18 cellular contexts compared by ENCODE assay signal in the genomic region with DNA sequence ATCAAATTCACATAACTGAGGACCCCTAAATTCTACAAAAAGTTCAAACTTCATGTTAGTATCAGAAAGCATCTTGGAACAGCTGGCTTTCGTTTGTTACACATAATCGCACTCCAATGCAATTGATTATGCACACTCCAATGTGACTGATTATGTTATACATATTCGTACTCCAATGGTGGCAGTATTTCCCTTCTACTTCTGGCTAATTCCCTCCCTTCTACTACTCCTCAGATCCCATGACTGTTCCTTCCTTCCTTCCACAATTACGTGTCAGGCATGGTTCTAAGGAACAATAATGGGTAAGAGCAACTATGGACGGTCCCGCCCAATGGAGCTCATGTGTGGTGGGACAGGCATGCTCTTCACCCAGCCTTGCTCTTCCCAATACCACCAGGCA.
DNase-seq lines count a peak whose midpoint lies in the region; ATAC-seq and TF ChIP-seq lines count a peak whose summit lies in the region.
"Had no signal": no experiment of that assay in that cellular context is flagged by ENCODE, and none has a peak within 500 bp of the region (broad histone marks: within the 10 kb centered on the region; RNA-seq: fewer than 3 reads in every experiment).

No MANE protein-coding gene starts in this region.

- H3K27ac Mint-ChIP-seq in T-helper 17 cell, result no peak overlapping the region

- peaks cover 3% of the 10 kb centered on the region for H3K36me3 Mint-ChIP-seq in T-helper 17 cell (ENCODE audit: low read depth)

- TF ChIP-seq CTCF in A673 (conservative IDR thresholded peaks at IDR 0.05; ENCODE audit: low read depth, low read length) (peak; percentile 27; the same call in 1 of the 2 replicates), HCT116 (IDR thresholded peaks at IDR 0.05 in 2 of 3, conservative IDR thresholded peaks at IDR 0.05 in 1 of 3; ENCODE audit: borderline replicate concordance in 1 of 3, insufficient read depth in 1 of 3, low read depth in 2 of 3, low read length in 2 of 3) (no peak), PC-3 (conservative IDR thresholded peaks at IDR 0.05; ENCODE audit: low read depth, low read length) (no peak), adrenal gland (IDR thresholded peaks at IDR 0.05) (no peak)

- WGBS in adrenal gland, 4 donors, result 86 to 91% (median 90%) methylated on average over 6 of the region's 6 CpGs

- peaks cover 2% of the 10 kb centered on the region for H3K4me1 Mint-ChIP-seq in T-helper 17 cell

- no peak for ATAC-seq in HCT116
- peak; percentile 22; the same call in 1 of the 2 replicates for ATAC-seq in PC-3
- ATAC-seq in GM21381 (IDR thresholded peaks at IDR 0.05; ENCODE audit: unreplicated experiment), result no peak
- ATAC-seq in T-helper 17 cell, result no peak

- no peak overlapping the region for H3K4me3 Mint-ChIP-seq in T-helper 17 cell
- H3K4me3 Mint-ChIP-seq: H9 had no signal

- no peak overlapping the region for H3K9ac ChIP-seq in HCT116 (ENCODE audit: low read length)
- no peak overlapping the region for H3K9ac ChIP-seq in PC-3 (ENCODE audit: low read length)

- H3K9me2 ChIP-seq in HCT116 (ENCODE audit: insufficient read depth), result no peaks in the 10 kb centered on the region
- no peaks in the 10 kb centered on the region for H3K9me2 ChIP-seq in PC-3 (replicated peaks; ENCODE audit: low read length)

- intact Hi-C loops in A673 (cut with micrococcal nuclease; ENCODE audit: unreplicated experiment), result no loop called here
- intact Hi-C loops in HCT116 (cut with micrococcal nuclease), result no loop called here
- intact Hi-C loops in PC-3 (cut with micrococcal nuclease), result no loop called here
- intact Hi-C loops in adrenal gland (cut with DNase I), result no loop called here

- DNase-seq in A673 (ENCODE audit: low spot score) (peak; percentile 21), HCT116 (ENCODE audit: low read depth, low spot score) (no peak), PC-3 (peak; percentile 19), globus pallidus (ENCODE audit: low spot score) (peak; percentile 56), T-helper 17 cell (no peak), adrenal gland (no peak)
- DNase-seq: ACHN, AML-193, Caco-2, DMS153, H9, KG1, NCI-H1417 treated with DMSO at 0.1 percent for 48 hours, NCI-H1930, NCI-H2227 treated with DMSO at 0.1 percent for 48 hours, NCI-H524 had no signal

- H3K4me3 ChIP-seq in A673 (ENCODE audit: low read depth, low read length, poor library complexity, severe bottlenecking) (no peak overlapping the region), HCT116 (replicated peaks in 1 of 2; ENCODE audit: low read depth in 1 of 2, low read length in 2 of 2) (no peak overlapping the region), PC-3 (ENCODE audit: low read length) (no peak overlapping the region), adrenal gland (no peak overlapping the region)
- H3K4me3 ChIP-seq: SK-N-MC had no signal

- H3K4me1 ChIP-seq in A673 (ENCODE audit: insufficient read depth, low read length, poor library complexity, severe bottlenecking) (no peaks in the 10 kb centered on the region), HCT116 (ENCODE audit: control insufficient read depth in 1 of 2, insufficient read depth in 2 of 2, low read length in 2 of 2) (peaks cover 0 to 4% of the 10 kb centered on the region in 2 experiments; a peak in 1 of 4 replicates), PC-3 (ENCODE audit: insufficient read depth, low read length) (no peaks in the 10 kb centered on the region), adrenal gland (replicated peaks in 1 of 2) (no peaks in the 10 kb centered on the region)
- H3K4me1 ChIP-seq: Caco-2 had no signal

- no peaks in the 10 kb centered on the region for H3K27me3 ChIP-seq in A673 (replicated peaks; ENCODE audit: insufficient read depth, low read depth, low read length, poor library complexity)
- no peaks in the 10 kb centered on the region for H3K27me3 ChIP-seq in HCT116 (ENCODE audit: insufficient read depth, low read length)
- H3K27me3 ChIP-seq in PC-3 (ENCODE audit: low read length), result no peaks in the 10 kb centered on the region
- H3K27me3 ChIP-seq in adrenal gland, result no peaks in the 10 kb centered on the region

- H3K9me3 ChIP-seq in A673 (ENCODE audit: low read depth, low read length, poor library complexity, severe bottlenecking) (peaks cover 11% of the 10 kb centered on the region), HCT116 (ENCODE audit: control insufficient read depth in 1 of 2, insufficient read depth in 1 of 2, low read depth in 1 of 2, low read length in 2 of 2) (0 out of 4 replicates have a peak, but pooled peaks cover 0 to 6% of the 10 kb centered on the region in 2 experiments), PC-3 (ENCODE audit: low read length) (peaks cover 12% of the 10 kb centered on the region; the same call in 1 of the 2 replicates), T-helper 17 cell (ENCODE audit: control insufficient read depth, low read length, poor library complexity, severe bottlenecking) (no peaks in the 10 kb centered on the region), adrenal gland (replicated peaks in 1 of 3) (no peaks in the 10 kb centered on the region)

- peak; percentile 3; the same call in 1 of the 2 replicates for TF ChIP-seq RAD21 in HCT116 (IDR thresholded peaks at IDR 0.05; ENCODE audit: low read depth)

- RAD21 ChIA-PET in HCT116 (lab: Charles Lee; ENCODE audit: low non-redundant PET in 1 of 2, low total read pairs in 2 of 2, uncharacterized antibody in 2 of 2, unreplicated experiment in 2 of 2), result no interaction called here

- H3K27ac ChIP-seq in A673 (ENCODE audit: low read depth, low read length, poor library complexity, severe bottlenecking) (no peak overlapping the region), HCT116 (ENCODE audit: low read depth, low read length) (no peak overlapping the region), PC-3 (ENCODE audit: low read length) (no peak overlapping the region), adrenal gland (no peak overlapping the region)
- H3K27ac ChIP-seq: SK-N-MC had no signal

- H3K36me3 ChIP-seq in A673 (ENCODE audit: insufficient read depth, low read length, poor library complexity, severe bottlenecking), result no peaks in the 10 kb centered on the region
- H3K36me3 ChIP-seq in HCT116 (ENCODE audit: control insufficient read depth in 1 of 2, insufficient read depth in 2 of 2, low read length in 2 of 2), result no peaks in the 10 kb centered on the region
- no peaks in the 10 kb centered on the region for H3K36me3 ChIP-seq in PC-3 (ENCODE audit: low read depth, low read length)
- H3K36me3 ChIP-seq in adrenal gland (replicated peaks in 1 of 2), result no peaks in the 10 kb centered on the region

- H4K20me1 ChIP-seq in HCT116 (ENCODE audit: insufficient read depth) (no peaks in the 10 kb centered on the region), PC-3 (ENCODE audit: low read length) (no peaks in the 10 kb centered on the region)

- no TSS peak for BruUV-seq in A673 (replicated peaks; lab: Mats Ljungman, UMichigan)
- BruUV-seq in HCT116 (replicated peaks; lab: Mats Ljungman, UMichigan), result no TSS peak
- no TSS peak for BruUV-seq in PC-3 (replicated peaks; lab: Mats Ljungman, UMichigan)

- POLR2A ChIA-PET in A673 (lab: Charles Lee; ENCODE audit: low non-redundant PET), result no interaction called here
- POLR2A ChIA-PET in HCT116 (lab: Charles Lee), result no interaction called here
- POLR2A ChIA-PET in PC-3 (lab: Charles Lee; ENCODE audit: unreplicated experiment), result no interaction called here

- no peak for TF ChIP-seq POLR2A in HCT116 (IDR thresholded peaks at IDR 0.05; ENCODE audit: borderline replicate concordance, extremely low read depth, insufficient read depth, insufficient read length)
- TF ChIP-seq POLR2A in adrenal gland (IDR thresholded peaks at IDR 0.05), result no peak

- H3F3A ChIP-seq in PC-3 (ENCODE audit: low read length, unreplicated experiment), result no peaks in the 10 kb centered on the region

- CTCF ChIA-PET in A673 (lab: Charles Lee) (no interaction called here), HCT116 (lab: Charles Lee) (no interaction called here), PC-3 (lab: Charles Lee) (no interaction called here)

- H3K79me2 ChIP-seq in HCT116 (ENCODE audit: insufficient read depth, low read length) (no peaks in the 10 kb centered on the region), PC-3 (ENCODE audit: low read length) (no peaks in the 10 kb centered on the region)

- H2AFZ ChIP-seq in HCT116 (ENCODE audit: low read depth, low read length, poor library complexity, severe bottlenecking) (no peak overlapping the region), PC-3 (ENCODE audit: low read length) (no peak overlapping the region)

- H3K4me2 ChIP-seq in HCT116 (ENCODE audit: low read length) (no peak overlapping the region), PC-3 (ENCODE audit: low read length) (no peak overlapping the region)

- H3K27me3 Mint-ChIP-seq in T-helper 17 cell, result peaks cover 22% of the 10 kb centered on the region

TF ChIP-seq in HCT116, 20 proteins besides CTCF, POLR2A, EP300 and RAD21 (continues in another document):
- no peak for TF ChIP-seq EGR1 (IDR thresholded peaks at IDR 0.05; ENCODE audit: low read depth)
- no peak for TF ChIP-seq ELF1 (IDR thresholded peaks at IDR 0.05; ENCODE audit: borderline replicate concordance, low read depth)
- TF ChIP-seq EZH2 (IDR thresholded peaks at IDR 0.05), result no peak
- no peak for TF ChIP-seq ZNF274 (IDR thresholded peaks at IDR 0.05; ENCODE audit: low read depth, low read length)
- TF ChIP-seq, protein P1, sequence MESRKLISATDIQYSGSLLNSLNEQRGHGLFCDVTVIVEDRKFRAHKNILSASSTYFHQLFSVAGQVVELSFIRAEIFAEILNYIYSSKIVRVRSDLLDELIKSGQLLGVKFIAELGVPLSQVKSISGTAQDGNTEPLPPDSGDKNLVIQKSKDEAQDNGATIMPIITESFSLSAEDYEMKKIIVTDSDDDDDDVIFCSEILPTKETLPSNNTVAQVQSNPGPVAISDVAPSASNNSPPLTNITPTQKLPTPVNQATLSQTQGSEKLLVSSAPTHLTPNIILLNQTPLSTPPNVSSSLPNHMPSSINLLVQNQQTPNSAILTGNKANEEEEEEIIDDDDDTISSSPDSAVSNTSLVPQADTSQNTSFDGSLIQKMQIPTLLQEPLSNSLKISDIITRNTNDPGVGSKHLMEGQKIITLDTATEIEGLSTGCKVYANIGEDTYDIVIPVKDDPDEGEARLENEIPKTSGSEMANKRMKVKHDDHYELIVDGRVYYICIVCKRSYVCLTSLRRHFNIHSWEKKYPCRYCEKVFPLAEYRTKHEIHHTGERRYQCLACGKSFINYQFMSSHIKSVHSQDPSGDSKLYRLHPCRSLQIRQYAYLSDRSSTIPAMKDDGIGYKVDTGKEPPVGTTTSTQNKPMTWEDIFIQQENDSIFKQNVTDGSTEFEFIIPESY (IDR thresholded peaks at IDR 0.05; ENCODE audit: extremely low read depth, insufficient replicate concordance, low read length), result no peak

Comparison
In these comparisons a context has a peak if more than half of its experiments do, and no peak if none do; other contexts are left out.
1. DNase-seq: peak in A673 (single experiment), PC-3 (single experiment) and globus pallidus (single experiment); none in HCT116 (single experiment), T-helper 17 cell (0 of 3) and adrenal gland (0 of 7).